In genomic region chr5:32866138-32866537, GRCh38 we compare ENCODE assay signal across 22 cellular contexts.
DNase-seq lines count a peak whose midpoint lies in the region; ATAC-seq, FAIRE-seq and TF ChIP-seq lines count a peak whose summit lies in the region.
"Had no signal": no experiment of that assay in that cellular context is flagged by ENCODE, and none has a peak within 500 bp of the region (broad histone marks: within the 10 kb centered on the region; RNA-seq: fewer than 3 reads in every experiment).

No MANE protein-coding gene starts in this region.

- no peak overlapping the region for H3K27ac Mint-ChIP-seq in progenitor cell of endocrine pancreas
- H3K27ac Mint-ChIP-seq: CD4-positive, CD25-positive, alpha-beta regulatory T cell had no signal

- intact Hi-C loops in gastrocnemius medialis (cut with DNase I; ENCODE audit: low total_unique reads) = no loop called here

- no peak for TF ChIP-seq POLR2A in gastrocnemius medialis (IDR thresholded peaks at IDR 0.05)

- H3K27ac ChIP-seq in SJCRH30 (peak overlapping the region; percentile 26; the same call in 1 of the 2 replicates), gastrocnemius medialis (no peak overlapping the region)
- H3K27ac ChIP-seq: 22Rv1, GM23248, RWPE1 had no signal

- FAIRE-seq in RCC 7860 (lab: Jason Lieb, UNC) = no peak
- FAIRE-seq: D721Med, GM18507 had no signal

- H3K36me3 ChIP-seq in SJCRH30 = no peaks in the 10 kb centered on the region
- no peaks in the 10 kb centered on the region for H3K36me3 ChIP-seq in gastrocnemius medialis

- no peak overlapping the region for H3K4me3 Mint-ChIP-seq in progenitor cell of endocrine pancreas (ENCODE audit: low read depth)
- H3K4me3 Mint-ChIP-seq: CD4-positive, CD25-positive, alpha-beta regulatory T cell had no signal

- H3K9me3 ChIP-seq in SJCRH30 (replicated peaks) (no peaks in the 10 kb centered on the region), gastrocnemius medialis (no peaks in the 10 kb centered on the region)

- H3K27me3 ChIP-seq in SJCRH30 (no peaks in the 10 kb centered on the region), gastrocnemius medialis (no peaks in the 10 kb centered on the region)

- DNase-seq in AG09319 (ENCODE audit: extremely low read depth, low read depth) (peak; percentile 31), SJCRH30 (no peak), fibroblast of gingiva (ENCODE audit: low read depth) (peak; percentile 67), iris pigment epithelial cell (ENCODE audit: low read depth) (peak; percentile 3), progenitor cell of endocrine pancreas (ENCODE audit: low spot score, unreplicated experiment) (no peak), gastrocnemius medialis (no peak), RCC 7860 (ENCODE audit: low spot score) (no peak)
- DNase-seq: CD4-positive, CD25-positive, alpha-beta regulatory T cell; H7; KBM-7; NCI-H1048; NCI-H1417; NCI-H1694; NCI-H2029 treated with DMSO at 0.1 percent for 48 hours; NCI-H446 treated with DMSO at 0.1 percent for 48 hours; NCI-H526; SHP77 had no signal

- H3K36me3 Mint-ChIP-seq in progenitor cell of endocrine pancreas (ENCODE audit: insufficient read depth) = no peaks in the 10 kb centered on the region
- H3K36me3 Mint-ChIP-seq: CD4-positive, CD25-positive, alpha-beta regulatory T cell had no signal

- TF ChIP-seq CTCF in AG09319 (IDR thresholded peaks at IDR 0.05; ENCODE audit: low read depth, low read length) (no peak), progenitor cell of endocrine pancreas (IDR thresholded peaks at IDR 0.05; ENCODE audit: unreplicated experiment) (no peak), gastrocnemius medialis (IDR thresholded peaks at IDR 0.05 in 4 of 5, conservative IDR thresholded peaks at IDR 0.05 in 1 of 5) (no peak)

- in situ Hi-C loops in gastrocnemius medialis (cut with MboI; ENCODE audit: low sequenced_read_pairs in 4 of 4) = no loop called here

- H3K4me3 ChIP-seq in SJCRH30 (no peak overlapping the region), gastrocnemius medialis (no peak overlapping the region)
- H3K4me3 ChIP-seq: GM23248 had no signal

- no peak for ATAC-seq in gastrocnemius medialis

- no peaks in the 10 kb centered on the region for H3K9me3 Mint-ChIP-seq in progenitor cell of endocrine pancreas (ENCODE audit: low read depth)

- H3K4me1 Mint-ChIP-seq in progenitor cell of endocrine pancreas (ENCODE audit: low read depth) = no peaks in the 10 kb centered on the region
- H3K4me1 Mint-ChIP-seq: CD4-positive, CD25-positive, alpha-beta regulatory T cell had no signal

- no peaks in the 10 kb centered on the region for H3K27me3 Mint-ChIP-seq in progenitor cell of endocrine pancreas
- H3K27me3 Mint-ChIP-seq: CD4-positive, CD25-positive, alpha-beta regulatory T cell had no signal

- H3K4me1 ChIP-seq in SJCRH30 (peaks cover 14% of the 10 kb centered on the region), gastrocnemius medialis (no peaks in the 10 kb centered on the region)

Comparison
In these comparisons a context has a peak if more than half of its experiments do, and no peak if none do; other contexts are left out.
1. DNase-seq: peak in AG09319 (single experiment), fibroblast of gingiva (single experiment) and iris pigment epithelial cell (single experiment); none in SJCRH30 (0 of 2), progenitor cell of endocrine pancreas (single experiment), gastrocnemius medialis (0 of 2) and RCC 7860 (single experiment).